8 cellular contexts compared by ENCODE assay signal in genomic region chr12:103495783-103496456, GRCh38. TPM values are rescaled to one million over a fixed set of nuclear protein-coding genes. Genes with fewer than 3 reads are reported as not detected.
A peak's percentile ranks its signal among the peaks of the same experiment; 100 is the strongest.
DNase-seq lines count a peak whose midpoint lies in the region; ATAC-seq, FAIRE-seq and TF ChIP-seq lines count a peak whose summit lies in the region.

Gene C12orf42, minus strand, starts transcription at chr12:103495968. Its CDS starts 17,542 bp downstream, at chr12:103478426.

- H2BK5ac ChIP-seq in H1 (ENCODE audit: low read depth, low read length), result peak within 1 kb of the TSS; percentile 14; the same call in 1 of the 2 replicates
- no peak within 1 kb of the TSS for H2BK5ac ChIP-seq in mesenchymal stem cell (ENCODE audit: low read depth, low read length, poor library complexity, severe bottlenecking)

- ATAC-seq in GM21737 (IDR thresholded peaks at IDR 0.05; ENCODE audit: unreplicated experiment), result peak; percentile 51

- TF ChIP-seq CTCF in H1 (IDR thresholded peaks at IDR 0.05; ENCODE audit: control extremely low read depth in 1 of 3, insufficient read depth in 1 of 3, low read depth in 1 of 3, low read length in 3 of 3) (peak; percentile 13 to 49 (median 37)), Caco-2 (IDR thresholded peaks at IDR 0.05; ENCODE audit: insufficient read depth in 1 of 2, low read depth in 1 of 2, low read length in 1 of 2, severe bottlenecking in 1 of 2, unreplicated experiment in 1 of 2) (no peak)

- POLR2A ChIA-PET in H1 (lab: Charles Lee; ENCODE audit: partially characterized antibody) (interaction anchor here (1.3 kb wide), 1 partner anchor 61 kb away, joined by 3 read pairs; no protein-coding TSS in a partner anchor), Caco-2 (lab: Charles Lee) (no interaction called here)

- H2AK5ac ChIP-seq in H1 (ENCODE audit: low read depth, low read length), result no peak within 1 kb of the TSS
- no peak within 1 kb of the TSS for H2AK5ac ChIP-seq in mesenchymal stem cell (ENCODE audit: low read length, severe bottlenecking)

- H3K27ac ChIP-seq in KOPT-K1 (ENCODE audit: low read depth, low read length, poor library complexity, severe bottlenecking), result peak within 1 kb of the TSS; percentile 70
- no peak within 1 kb of the TSS for H3K27ac ChIP-seq in H1 (ENCODE audit: low read depth, low read length)
- H3K27ac ChIP-seq in mesenchymal stem cell (ENCODE audit: low read length, poor library complexity, severe bottlenecking), result no peak within 1 kb of the TSS
- H3K27ac ChIP-seq in substantia nigra (ENCODE audit: low read depth, low read length, poor library complexity, severe bottlenecking), result no peak within 1 kb of the TSS

- H3K4me1 ChIP-seq in H1 (replicated peaks in 1 of 4; ENCODE audit: control insufficient read depth in 3 of 4, insufficient read depth in 4 of 4, low read length in 3 of 4) (peaks cover 2 to 12% (median 3%) of the 10 kb centered on the region in 4 experiments; a peak in 6 of 7 replicates), mesenchymal stem cell (ENCODE audit: control insufficient read depth, insufficient read depth, low read depth, low read length) (peaks cover 9% of the 10 kb centered on the region), Caco-2 (no peaks in the 10 kb centered on the region)

- H3K23me2 ChIP-seq in H1 (ENCODE audit: low read depth, low read length), result peaks cover 7% of the 10 kb centered on the region; the same call in 1 of the 2 replicates

- H4K8ac ChIP-seq in H1 (ENCODE audit: extremely low read depth, insufficient read depth, low read length) (peak within 1 kb of the TSS; percentile 57; the same call in 1 of the 2 replicates), mesenchymal stem cell (ENCODE audit: low read length) (no peak within 1 kb of the TSS)

- no peaks in the 10 kb centered on the region for H3K79me2 ChIP-seq in H1 (ENCODE audit: control insufficient read depth in 1 of 2, insufficient read depth in 2 of 2, low read length in 2 of 2)

- H2BK15ac ChIP-seq in H1 (ENCODE audit: low read length) (0 out of 2 replicates have a peak within 1 kb of the TSS, but pooled peaks have one; percentile 32), mesenchymal stem cell (ENCODE audit: low read depth, poor library complexity, severe bottlenecking) (no peak within 1 kb of the TSS)

- H3K56ac ChIP-seq in H1 (replicated peaks; ENCODE audit: insufficient read length, low read depth, low read length), result no peak within 1 kb of the TSS

- TF ChIP-seq EP300 in H1 (IDR thresholded peaks at IDR 0.05; ENCODE audit: borderline replicate concordance in 1 of 2, low read depth in 2 of 2, low read length in 2 of 2), result no peak

- H2BK20ac ChIP-seq in H1 (ENCODE audit: low read length), result no peak within 1 kb of the TSS

- DNase-seq in GM04504 (ENCODE audit: low read depth), result peak; percentile 3
- peak in 3 of 5 experiments; percentile 9 to 30 (median 12) for DNase-seq in T-helper 2 cell
- DNase-seq in H1 (ENCODE audit: low read depth in 1 of 2, low spot score in 2 of 2), result peak in 1 of 2 experiments; percentile 76
- DNase-seq in mesenchymal stem cell, result peak; percentile 11
- DNase-seq in substantia nigra (lab: John Stamatoyannopoulos, UW), result peak in 27 of 49 donors; percentile 5 to 49 (median 20)
- no peak for DNase-seq in Caco-2

- H3K23ac ChIP-seq in H1 (ENCODE audit: insufficient read length) (no peak within 1 kb of the TSS), mesenchymal stem cell (ENCODE audit: low read length in 2 of 2) (no peak within 1 kb of the TSS)

- intact Hi-C loops in Caco-2 (cut with micrococcal nuclease; ENCODE audit: unreplicated experiment), result no loop called here

- H3K4ac ChIP-seq in H1 (replicated peaks; ENCODE audit: insufficient read length, low read depth, low read length) (no peak within 1 kb of the TSS), mesenchymal stem cell (ENCODE audit: low read depth in 1 of 2, low read length in 2 of 2) (no peak within 1 kb of the TSS)

- no peak for FAIRE-seq in H1 (lab: Jason Lieb, UNC)

- no peaks in the 10 kb centered on the region for H4K20me1 ChIP-seq in H1 (replicated peaks in 1 of 2; ENCODE audit: control insufficient read depth in 1 of 2, insufficient read depth in 2 of 2, low read length in 2 of 2)

- CTCF ChIA-PET in H1 (lab: Charles Lee; ENCODE audit: partially characterized antibody) (interaction anchor here (0.9 to 2.2 kb wide), 11 partner anchors 9 to 170 kb away, joined by 3 to 7 read pairs (median 5); no protein-coding TSS in a partner anchor), Caco-2 (lab: Charles Lee) (no interaction called here)

- H3K9me3 ChIP-seq in KOPT-K1 (ENCODE audit: insufficient read depth, low read length, poor library complexity, severe bottlenecking) (no peaks in the 10 kb centered on the region), H1 (ENCODE audit: insufficient read depth in 2 of 2, low read depth in 1 of 2, low read length in 1 of 2) (no peaks in the 10 kb centered on the region), mesenchymal stem cell (ENCODE audit: control insufficient read depth, low read length) (no peaks in the 10 kb centered on the region), Caco-2 (no peaks in the 10 kb centered on the region)

- H3K36me3 ChIP-seq in KOPT-K1 (ENCODE audit: insufficient read depth, low read length) (no peaks in the 10 kb centered on the region), H1 (ENCODE audit: control insufficient read depth in 2 of 4, insufficient read depth in 4 of 4, low read length in 3 of 4) (no peaks in the 10 kb centered on the region), mesenchymal stem cell (ENCODE audit: control insufficient read depth in 1 of 2, insufficient read depth in 2 of 2, low read depth in 1 of 2, low read length in 2 of 2) (no peaks in the 10 kb centered on the region), Caco-2 (ENCODE audit: control insufficient read depth, insufficient read depth, low read length) (no peaks in the 10 kb centered on the region)

- H3K9ac ChIP-seq in H1 (replicated peaks in 1 of 4; ENCODE audit: extremely low read depth in 1 of 4, low read depth in 3 of 4, low read length in 3 of 4) (no peak within 1 kb of the TSS), mesenchymal stem cell (ENCODE audit: low read length) (no peak within 1 kb of the TSS)

- H3K4me3 ChIP-seq in H1 (ENCODE audit: extremely low read depth in 1 of 4, insufficient read depth in 2 of 4, low read depth in 3 of 4, low read length in 4 of 4) (peak within 1 kb of the TSS; percentile 61 to 75 (median 62)), mesenchymal stem cell (ENCODE audit: insufficient read depth in 1 of 2, low read depth in 1 of 2, low read length in 2 of 2) (peak within 1 kb of the TSS; percentile 41 to 53), Caco-2 (ENCODE audit: low read depth, low read length) (no peak within 1 kb of the TSS)

- H3K36me3 Mint-ChIP-seq in Caco-2 (ENCODE audit: insufficient read depth, unreplicated experiment), result no peaks in the 10 kb centered on the region

- 0 out of 2 replicates have a peak within 1 kb of the TSS, but pooled peaks have one; percentile 33 for H2AFZ ChIP-seq in H1 (ENCODE audit: low read length)
- peak within 1 kb of the TSS; percentile 77 for H2AFZ ChIP-seq in mesenchymal stem cell (ENCODE audit: low read depth, low read length)

- no peak within 1 kb of the TSS for H3K4me3 Mint-ChIP-seq in Caco-2 (ENCODE audit: unreplicated experiment)

- 2% methylated on average over 25 of the region's 35 CpGs; no CpG with 5 or more reads in 1 of the 2 experiments for WGBS in H1 (ENCODE audit: extremely low coverage in 1 of 2, insufficient coverage in 1 of 2, insufficient read length in 1 of 2, insufficient replicate concordance in 2 of 2, low coverage in 1 of 2, low lambda C conversion rate in 2 of 2, missing lambda C conversion rate in 1 of 2), 2 experiments
- 0% methylated on average over 31 of the region's 35 CpGs for WGBS in mesenchymal stem cell

- H3K4me2 ChIP-seq in H1 (ENCODE audit: insufficient read depth in 1 of 2, low read depth in 2 of 2, low read length in 2 of 2) (peak within 1 kb of the TSS; percentile 65 to 87), mesenchymal stem cell (ENCODE audit: low read length, poor library complexity, severe bottlenecking) (peak within 1 kb of the TSS; percentile 84)

- H3K27ac Mint-ChIP-seq in Caco-2 (ENCODE audit: unreplicated experiment), result no peak within 1 kb of the TSS

- H3K9me3 Mint-ChIP-seq in Caco-2 (ENCODE audit: unreplicated experiment), result no peaks in the 10 kb centered on the region

- no peak within 1 kb of the TSS for H3K18ac ChIP-seq in H1 (ENCODE audit: extremely low read depth, low read length)
- H3K18ac ChIP-seq in mesenchymal stem cell (ENCODE audit: low read depth in 1 of 2, low read length in 2 of 2), result no peak within 1 kb of the TSS

- H3K27me3 Mint-ChIP-seq in Caco-2 (ENCODE audit: insufficient read depth, unreplicated experiment), result peaks cover 5% of the 10 kb centered on the region

- H3K4me1 Mint-ChIP-seq in Caco-2 (ENCODE audit: low read depth, unreplicated experiment), result peaks cover 5% of the 10 kb centered on the region

- peaks cover 0 to 4% (median 0%) of the 10 kb centered on the region in 4 experiments; a peak in 1 of 7 replicates for H3K27me3 ChIP-seq in H1 (replicated peaks in 1 of 4; ENCODE audit: control insufficient read depth in 3 of 4, extremely low read depth in 1 of 4, insufficient read depth in 3 of 4, low read length in 3 of 4)
- H3K27me3 ChIP-seq in mesenchymal stem cell (ENCODE audit: control insufficient read depth in 1 of 2, insufficient read depth in 1 of 2, low read length in 2 of 2), result peaks cover 33 to 40% of the 10 kb centered on the region in 2 experiments
- H3K27me3 ChIP-seq in Caco-2 (replicated peaks; ENCODE audit: control insufficient read depth, insufficient read depth, low read length), result no peaks in the 10 kb centered on the region

- H4K91ac ChIP-seq in H1 (replicated peaks; ENCODE audit: insufficient read length, low read length) (no peak within 1 kb of the TSS), mesenchymal stem cell (ENCODE audit: low read length) (no peak within 1 kb of the TSS)

- H2BK12ac ChIP-seq in H1 (ENCODE audit: low read depth, low read length), result no peak within 1 kb of the TSS
- no peak within 1 kb of the TSS for H2BK12ac ChIP-seq in mesenchymal stem cell (ENCODE audit: low read length in 2 of 2)

- H3K14ac ChIP-seq in H1 (ENCODE audit: insufficient read length), result no peak within 1 kb of the TSS
- H3K14ac ChIP-seq in mesenchymal stem cell (ENCODE audit: low read length in 2 of 2), result no peak within 1 kb of the TSS

- peak; percentile 39 to 59; a peak in 3 of 4 replicates for TF ChIP-seq RAD21 in H1 (IDR thresholded peaks at IDR 0.05 in 1 of 2, conservative IDR thresholded peaks at IDR 0.05 in 1 of 2; ENCODE audit: low read depth in 2 of 2, low read length in 2 of 2)

- H2BK120ac ChIP-seq in H1 (replicated peaks; ENCODE audit: low read depth, low read length), result no peak within 1 kb of the TSS
- H2BK120ac ChIP-seq in mesenchymal stem cell (ENCODE audit: low read depth, low read length), result no peak within 1 kb of the TSS

- no TSS peak for BruUV-seq in Caco-2 (replicated peaks; lab: Mats Ljungman, UMichigan)

- TF ChIP-seq POLR2A in H1 (IDR thresholded peaks at IDR 0.05; ENCODE audit: control extremely low read depth in 1 of 2, low read depth in 2 of 2, low read length in 2 of 2), result no peak

- H4K5ac ChIP-seq in H1 (ENCODE audit: insufficient read length, low read depth, low read length), result no peak within 1 kb of the TSS

- H3K79me1 ChIP-seq in H1 (ENCODE audit: low read depth, low read length), result no peaks in the 10 kb centered on the region
- no peaks in the 10 kb centered on the region for H3K79me1 ChIP-seq in mesenchymal stem cell (replicated peaks; ENCODE audit: low read length, poor library complexity, severe bottlenecking)

RNA-seq across cellular contexts. Expression of gene C12orf42, which starts in this region (rescaled TPM):
- total RNA-seq in H1 (2021; fragmentation: NEBNext Ultra II Directional; extraction: Animal tissue kit (Norgen Biotek cat#: 25700)), result not detected in 2 replicates
- 0.05 and 0.28 TPM in 2 replicates for polyA plus RNA-seq in H1 (2011; rRNA removed)
- polyA plus RNA-seq in H1 (2011; cell fraction: cytosol; rRNA removed), result 0.09 TPM
- 0.10 TPM for polyA plus RNA-seq in H1 (2011; cell fraction: nucleus; rRNA removed)
- polyA plus RNA-seq in H1 (2012, experiment 1 of 2), result not detected in 4 replicates
- not detected for polyA plus RNA-seq in H1 (2012, experiment 2 of 2)
- polyA plus RNA-seq in H1 (2013, experiment 1 of 2), result 0.10 TPM
- polyA plus RNA-seq in H1 (2013, experiment 2 of 2), result 0.04 TPM
- polyA minus RNA-seq in H1 (2011; rRNA and poly(A)+ RNA removed), result not detected in 2 replicates
- polyA minus RNA-seq in H1 (2011; cell fraction: cytosol; rRNA and poly(A)+ RNA removed), result not detected
- polyA minus RNA-seq in H1 (2011; cell fraction: nucleus; rRNA and poly(A)+ RNA removed), result not detected
- polyA plus RNA-seq in mesenchymal stem cell (2013, experiment 1 of 2), result not detected
- not detected for polyA plus RNA-seq in mesenchymal stem cell (2013, experiment 2 of 2)
- not detected in 2 replicates for total RNA-seq in Caco-2 (2022)

Comparison
In these comparisons a context has a peak if more than half of its experiments do, and no peak if none do; other contexts are left out.
1. DNase-seq: peak in GM04504 (single experiment), T-helper 2 cell (3 of 5), mesenchymal stem cell (single experiment) and substantia nigra (27 of 49); none in Caco-2 (0 of 2).
2. CTCF ChIP-seq: peak in H1 (3 of 3); none in Caco-2 (0 of 2).